Comparison of ENCODE assay signal across 8 cellular contexts in genomic region chr1:84892657-84893618, GRCh38. TPM values are rescaled to one million over a fixed set of nuclear protein-coding genes. Genes with fewer than 3 reads are reported as not detected.
DNase-seq lines count a peak whose midpoint lies in the region; ATAC-seq, FAIRE-seq and TF ChIP-seq lines count a peak whose summit lies in the region.

Gene LPAR3 (minus strand): TSS chr1:84893206. CDS start chr1:84866120, 27,086 bp downstream.

- no peak within 1 kb of the TSS for H3K9ac ChIP-seq in parathyroid adenoma

- H3K27me3 ChIP-seq in parathyroid adenoma (ENCODE audit: control insufficient read depth, insufficient read depth, low read length): peaks cover 8% of the 10 kb centered on the region

- no peak for FAIRE-seq in H54 (lab: Jason Lieb, UNC)

- peaks cover 38% of the 10 kb centered on the region for H3K27me3 Mint-ChIP-seq in activated CD8-positive, alpha-beta T cell treated with anti-CD3 and anti-CD28 coated beads, Interleukin-2, amount 10 ng/mL, durations not matched to agents 7 days and 5 days (ENCODE audit: low read depth)

- H3K9me3 Mint-ChIP-seq in activated CD8-positive, alpha-beta T cell treated with anti-CD3 and anti-CD28 coated beads, Interleukin-2, amount 10 ng/mL, durations not matched to agents 7 days and 5 days (ENCODE audit: insufficient read depth): no peaks in the 10 kb centered on the region

- TF ChIP-seq CTCF in AG09309 (IDR thresholded peaks at IDR 0.05; ENCODE audit: control insufficient read depth, insufficient read depth, low read depth, low read length, missing control alignments) (no peak), fibroblast of mammary gland (conservative IDR thresholded peaks at IDR 0.05; ENCODE audit: control insufficient read depth, insufficient read depth, low read depth, low read length) (no peak), parathyroid adenoma (IDR thresholded peaks at IDR 0.05) (no peak)

- DNase-seq in AG09309 (ENCODE audit: low read depth) (no peak), HuH-7.5 (ENCODE audit: low spot score) (peak; percentile 43), fibroblast of mammary gland (ENCODE audit: low read depth) (peak; percentile 10), H54 (ENCODE audit: insufficient read length, low spot score) (no peak)
- DNase-seq in activated CD8-positive, alpha-beta T cell treated with anti-CD3 and anti-CD28 coated beads, Interleukin-2, amount 10 ng/mL, durations not matched to agents 7 days and 5 days: peak; percentile 44

- H3K4me3 ChIP-seq in AG09309 (ENCODE audit: control insufficient read depth, low read depth, low read length): peak within 1 kb of the TSS; percentile 31
- peak within 1 kb of the TSS; percentile 12 for H3K4me3 ChIP-seq in fibroblast of mammary gland (ENCODE audit: control insufficient read depth, low read depth, low read length)
- H3K4me3 ChIP-seq in parathyroid adenoma (ENCODE audit: low read depth, low read length): peak within 1 kb of the TSS; percentile 14

- H3K4me3 Mint-ChIP-seq in activated CD8-positive, alpha-beta T cell treated with anti-CD3 and anti-CD28 coated beads, Interleukin-2, amount 10 ng/mL, durations not matched to agents 7 days and 5 days: peak within 1 kb of the TSS; percentile 74

- no peaks in the 10 kb centered on the region for H3K9me3 ChIP-seq in parathyroid adenoma (ENCODE audit: control insufficient read depth, low read length)

- CTCF ChIA-PET in activated CD8-positive, alpha-beta T cell treated with anti-CD3 and anti-CD28 coated beads, Interleukin-2, amount 10 ng/mL, durations not matched to agents 7 days and 5 days (lab: Charles Lee): interaction anchor here (0.9 kb wide), 1 partner anchor 10 kb away, joined by 3 read pairs; no protein-coding TSS in a partner anchor

- POLR2A ChIA-PET in activated CD8-positive, alpha-beta T cell treated with anti-CD3 and anti-CD28 coated beads, Interleukin-2, amount 10 ng/mL, durations not matched to agents 7 days and 5 days (lab: Charles Lee): no interaction called here

- no peaks in the 10 kb centered on the region for H3K4me1 ChIP-seq in parathyroid adenoma

- peak; percentile 80 for ATAC-seq in activated CD8-positive, alpha-beta T cell treated with anti-CD3 and anti-CD28 coated beads, Interleukin-2, amount 10 ng/mL, durations not matched to agents 7 days and 5 days
- no peak for ATAC-seq in HG03442 (IDR thresholded peaks at IDR 0.05; ENCODE audit: unreplicated experiment)
- no peak for ATAC-seq in HG03280 (IDR thresholded peaks at IDR 0.05; ENCODE audit: unreplicated experiment)

- peak within 1 kb of the TSS; percentile 44 for H3K4me2 ChIP-seq in parathyroid adenoma (ENCODE audit: low read length)

- TF ChIP-seq POLR2A in H54 (IDR thresholded peaks at IDR 0.05; ENCODE audit: low read depth, low read length): no peak

- no peaks in the 10 kb centered on the region for H3K36me3 ChIP-seq in parathyroid adenoma (ENCODE audit: control insufficient read depth, insufficient read depth, low read length)

- H2AFZ ChIP-seq in parathyroid adenoma: no peak within 1 kb of the TSS

- H3K36me3 Mint-ChIP-seq in activated CD8-positive, alpha-beta T cell treated with anti-CD3 and anti-CD28 coated beads, Interleukin-2, amount 10 ng/mL, durations not matched to agents 7 days and 5 days (ENCODE audit: low read depth): no peaks in the 10 kb centered on the region

- no peak within 1 kb of the TSS for H3K27ac Mint-ChIP-seq in activated CD8-positive, alpha-beta T cell treated with anti-CD3 and anti-CD28 coated beads, Interleukin-2, amount 10 ng/mL, durations not matched to agents 7 days and 5 days

- no peak within 1 kb of the TSS for H3K27ac ChIP-seq in parathyroid adenoma

- H3K79me2 ChIP-seq in parathyroid adenoma: no peaks in the 10 kb centered on the region

- H3K4me1 Mint-ChIP-seq in activated CD8-positive, alpha-beta T cell treated with anti-CD3 and anti-CD28 coated beads, Interleukin-2, amount 10 ng/mL, durations not matched to agents 7 days and 5 days (ENCODE audit: low read depth): peaks cover 33% of the 10 kb centered on the region

RNA-seq across cellular contexts. Expression of gene LPAR3, which starts in this region (rescaled TPM):
- under 1 TPM; 0.74 to 0.94 TPM for total RNA-seq in activated CD8-positive, alpha-beta T cell treated with anti-CD3 and anti-CD28 coated beads, Interleukin-2, amount 10 ng/mL, durations not matched to agents 7 days and 5 days

Comparison
In these comparisons a context has a peak if more than half of its experiments do, and no peak if none do; other contexts are left out.
1. Peak in DNase-seq and ATAC-seq in activated CD8-positive, alpha-beta T cell treated with anti-CD3 and anti-CD28 coated beads, Interleukin-2, amount 10 ng/mL, durations not matched to agents 7 days and 5 days; RNA of the gene not detected or under 1 TPM.
2. DNase-seq: peak in HuH-7.5 (single experiment) and fibroblast of mammary gland (single experiment); none in AG09309 (single experiment) and H54 (single experiment).
3. Peak in every context shown above with its lines, with median percentiles within 50 percentile points of each other: H3K4me3 ChIP-seq.